In the genomic region with DNA sequence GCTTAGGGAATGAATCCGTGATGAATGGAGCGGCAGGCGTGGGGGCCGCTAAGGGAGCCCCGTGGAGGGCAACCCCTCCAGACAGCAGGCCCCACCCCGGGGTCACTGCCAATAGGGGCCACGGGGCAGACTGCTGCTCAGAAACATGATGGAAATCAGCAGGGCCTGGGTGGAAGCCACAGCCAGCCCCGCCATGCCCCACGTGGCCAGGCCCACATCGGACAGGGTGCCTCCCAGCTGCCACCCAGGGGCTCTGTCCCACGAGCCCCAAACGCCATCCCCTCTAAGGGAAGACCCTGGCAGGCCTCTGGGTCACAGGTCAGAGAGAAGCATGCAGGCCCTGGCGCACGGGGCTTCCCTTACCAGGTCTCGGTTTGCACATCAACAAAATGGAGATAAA, we compare ENCODE assay signal across 16 cellular contexts. TPM values are rescaled to one million over a fixed set of nuclear protein-coding genes. Genes with fewer than 3 reads are reported as not detected.
DNase-seq lines count a peak whose midpoint lies in the region; ATAC-seq and TF ChIP-seq lines count a peak whose summit lies in the region.
"Had no signal": no experiment of that assay in that cellular context is flagged by ENCODE, and none has a peak within 500 bp of the region (broad histone marks: within the 10 kb centered on the region; RNA-seq: fewer than 3 reads in every experiment).

No MANE protein-coding gene starts in this region.

- H3K4me3 Mint-ChIP-seq in activated T-cell treated with anti-CD3 and anti-CD28 coated beads, Interleukin-2, amount 50 U/mL, for 24 hours = peak overlapping the region; percentile 87
- peak overlapping the region; percentile 80 to 81 for H3K4me3 Mint-ChIP-seq in effector memory CD8-positive, alpha-beta T cell
- H3K4me3 Mint-ChIP-seq in stimulated activated naive CD8-positive, alpha-beta T cell treated with anti-CD3 and anti-CD28 coated beads, Interleukin-15, amount 100 ng/mL, for 72 hours = peak overlapping the region; percentile 82 to 90
- H3K4me3 Mint-ChIP-seq: nephron had no signal

- peaks cover 12% of the 10 kb centered on the region; the same call in 1 of the 2 replicates for H3K36me3 ChIP-seq in OCI-LY7 (ENCODE audit: insufficient read depth, low read length)

- H3K9me3 ChIP-seq in OCI-LY7 (ENCODE audit: low read length) = no peaks in the 10 kb centered on the region

- POLR2A ChIA-PET in OCI-LY7 (lab: Charles Lee) = no interaction called here

- H3K79me2 ChIP-seq in OCI-LY7 (ENCODE audit: insufficient read depth, low read depth, low read length) = peaks cover 8% of the 10 kb centered on the region; the same call in 1 of the 2 replicates

- CTCF ChIA-PET in OCI-LY7 (lab: Charles Lee; ENCODE audit: unreplicated experiment) = no interaction called here

- H3K4me2 ChIP-seq in OCI-LY7 (ENCODE audit: low read length) = peak overlapping the region; percentile 17; the same call in 1 of the 2 replicates

- no peaks in the 10 kb centered on the region for H3K27me3 Mint-ChIP-seq in activated T-cell treated with anti-CD3 and anti-CD28 coated beads, Interleukin-2, amount 50 U/mL, for 24 hours
- H3K27me3 Mint-ChIP-seq in effector memory CD8-positive, alpha-beta T cell = no peaks in the 10 kb centered on the region
- no peaks in the 10 kb centered on the region for H3K27me3 Mint-ChIP-seq in stimulated activated naive CD8-positive, alpha-beta T cell treated with anti-CD3 and anti-CD28 coated beads, Interleukin-15, amount 100 ng/mL, for 72 hours

- H3K9me2 ChIP-seq in OCI-LY7 (ENCODE audit: insufficient read depth, low read length) = no peaks in the 10 kb centered on the region

- no peak for TF ChIP-seq CTCF in OCI-LY7 (conservative IDR thresholded peaks at IDR 0.05; ENCODE audit: low read length)

- H3K4me1 Mint-ChIP-seq in activated T-cell treated with anti-CD3 and anti-CD28 coated beads, Interleukin-2, amount 50 U/mL, for 24 hours (ENCODE audit: low read depth) = peaks cover 29% of the 10 kb centered on the region
- peaks cover 27 to 32% of the 10 kb centered on the region in 2 donors for H3K4me1 Mint-ChIP-seq in effector memory CD8-positive, alpha-beta T cell (ENCODE audit: low read depth in 2 of 2)
- H3K4me1 Mint-ChIP-seq in stimulated activated naive CD8-positive, alpha-beta T cell treated with anti-CD3 and anti-CD28 coated beads, Interleukin-15, amount 100 ng/mL, for 72 hours = peaks cover 47% of the 10 kb centered on the region
- H3K4me1 Mint-ChIP-seq: nephron had no signal

- H3K27ac Mint-ChIP-seq in activated T-cell treated with anti-CD3 and anti-CD28 coated beads, Interleukin-2, amount 50 U/mL, for 24 hours = peak overlapping the region; percentile 92
- H3K27ac Mint-ChIP-seq in effector memory CD8-positive, alpha-beta T cell = peak overlapping the region; percentile 19 to 78
- peak overlapping the region; percentile 93 to 95 for H3K27ac Mint-ChIP-seq in stimulated activated naive CD8-positive, alpha-beta T cell treated with anti-CD3 and anti-CD28 coated beads, Interleukin-15, amount 100 ng/mL, for 72 hours
- H3K27ac Mint-ChIP-seq: nephron had no signal

- ATAC-seq in effector memory CD8-positive, alpha-beta T cell (replicated peaks) = no peak
- ATAC-seq in stimulated activated naive CD8-positive, alpha-beta T cell treated with anti-CD3 and anti-CD28 coated beads, Interleukin-15, amount 100 ng/mL, for 72 hours = no peak
- no peak for ATAC-seq in HG02759 (IDR thresholded peaks at IDR 0.05; ENCODE audit: unreplicated experiment)
- ATAC-seq: SK-N-SH treated with all-trans-retinoic acid at 6 μM for 48 hours had no signal

- intact Hi-C loops in OCI-LY7 (cut with micrococcal nuclease; ENCODE audit: unreplicated experiment) = loop anchor here (5.0 kb wide), 1 partner anchor 63 kb away; no protein-coding TSS in a partner anchor

- no peak overlapping the region for H3K27ac ChIP-seq in OCI-LY7 (ENCODE audit: low read depth, low read length, poor library complexity, severe bottlenecking)

- peaks cover 44% of the 10 kb centered on the region for H3K36me3 Mint-ChIP-seq in activated T-cell treated with anti-CD3 and anti-CD28 coated beads, Interleukin-2, amount 50 U/mL, for 24 hours (ENCODE audit: low read depth)
- H3K36me3 Mint-ChIP-seq in effector memory CD8-positive, alpha-beta T cell (ENCODE audit: insufficient read depth) = peaks cover 47% of the 10 kb centered on the region

- H3K4me1 ChIP-seq in OCI-LY7 (ENCODE audit: insufficient read depth, low read length, poor library complexity, severe bottlenecking) = peaks cover 15% of the 10 kb centered on the region

- no peaks in the 10 kb centered on the region for H4K20me1 ChIP-seq in OCI-LY7 (ENCODE audit: insufficient read depth, low read length)

- DNase-seq in activated T-cell treated with anti-CD3 and anti-CD28 coated beads, Interleukin-2, amount 50 U/mL, for 24 hours = no peak
- no peak for DNase-seq in activated T-cell treated with anti-CD3 and anti-CD28 coated beads, Interleukin-2, amount 50 U/mL, for 1 hour
- DNase-seq in OCI-LY7 (ENCODE audit: low spot score) = no peak
- DNase-seq in effector memory CD8-positive, alpha-beta T cell = no peak
- no peak for DNase-seq in stimulated activated naive CD8-positive, alpha-beta T cell treated with anti-CD3 and anti-CD28 coated beads, Interleukin-15, amount 100 ng/mL, for 72 hours
- no peak for DNase-seq in activated effector memory CD4-positive, alpha-beta T cell treated with anti-CD3 and anti-CD28 coated beads, Interleukin-2, amount 50 U/mL, for 16 hours
- DNase-seq in DMS153 treated with DMSO at 0.1 percent for 48 hours (lab: John Stamatoyannopoulos, UW; ENCODE audit: unreplicated experiment) = no peak
- DNase-seq: activated CD4-positive, alpha-beta T cell treated with anti-CD3 and anti-CD28 coated beads, Interleukin-2, amount 50 U/mL, for 4 hours; aorta; effector CD4-positive, alpha-beta T cell; NCI-H146; NCI-H774 had no signal

- no peaks in the 10 kb centered on the region for H3K9me3 Mint-ChIP-seq in activated T-cell treated with anti-CD3 and anti-CD28 coated beads, Interleukin-2, amount 50 U/mL, for 24 hours
- no peaks in the 10 kb centered on the region for H3K9me3 Mint-ChIP-seq in effector memory CD8-positive, alpha-beta T cell
- no peaks in the 10 kb centered on the region for H3K9me3 Mint-ChIP-seq in stimulated activated naive CD8-positive, alpha-beta T cell treated with anti-CD3 and anti-CD28 coated beads, Interleukin-15, amount 100 ng/mL, for 72 hours
- H3K9me3 Mint-ChIP-seq: nephron had no signal

- BruUV-seq in OCI-LY7 (replicated peaks; lab: Mats Ljungman, UMichigan) = no TSS peak

- no peak overlapping the region for H3K4me3 ChIP-seq in OCI-LY7 (ENCODE audit: low read depth, low read length, poor library complexity, severe bottlenecking)
- H3K4me3 ChIP-seq: skin epidermis had no signal

- no peak overlapping the region for H2AFZ ChIP-seq in OCI-LY7 (ENCODE audit: low read length)

RNA-seq across cellular contexts. Expression of a gene that starts 28.4 kb away (rescaled TPM):
- total RNA-seq in OCI-LY7 (2014; rRNA removed; shearing (Covaris generic)) = 12.2 and 21.2 TPM in 2 replicates
- 64.2 and 70.4 TPM in 2 replicates for total RNA-seq in OCI-LY7 (2022)
